1 cellular context compared by ENCODE assay signal in the genomic region with DNA sequence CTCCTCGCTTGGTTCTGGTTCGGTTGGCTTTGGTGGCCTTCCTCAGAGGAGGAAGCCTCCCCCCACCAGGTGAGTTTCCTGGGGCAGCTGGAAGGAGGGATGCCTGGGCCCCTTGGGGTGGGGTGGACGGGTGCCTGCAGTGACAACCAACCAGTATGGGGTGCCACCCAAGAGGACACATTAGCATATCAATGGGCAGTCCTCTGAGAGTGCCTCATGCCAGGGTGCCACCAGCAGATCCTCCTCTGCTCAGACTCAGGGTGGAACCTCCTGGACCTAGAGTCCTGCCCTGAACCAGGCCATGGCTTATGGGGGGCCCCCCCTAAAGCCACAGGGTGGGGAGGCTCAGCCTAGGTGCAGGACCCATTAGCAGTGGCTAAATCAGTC.
TF ChIP-seq lines count a peak whose summit lies in the region.

No MANE protein-coding gene starts in this region.

TF ChIP-seq in H1, 55 proteins besides CTCF, POLR2A, EP300 and RAD21:
- TF ChIP-seq CHD2 (IDR thresholded peaks at IDR 0.05; ENCODE audit: low read length) = no peak
- no peak for TF ChIP-seq RFX5 (IDR thresholded peaks at IDR 0.05; ENCODE audit: borderline replicate concordance, low read depth, low read length)
- TF ChIP-seq JUN (IDR thresholded peaks at IDR 0.05; ENCODE audit: low read depth, low read length) = no peak
- TF ChIP-seq, protein P1, sequence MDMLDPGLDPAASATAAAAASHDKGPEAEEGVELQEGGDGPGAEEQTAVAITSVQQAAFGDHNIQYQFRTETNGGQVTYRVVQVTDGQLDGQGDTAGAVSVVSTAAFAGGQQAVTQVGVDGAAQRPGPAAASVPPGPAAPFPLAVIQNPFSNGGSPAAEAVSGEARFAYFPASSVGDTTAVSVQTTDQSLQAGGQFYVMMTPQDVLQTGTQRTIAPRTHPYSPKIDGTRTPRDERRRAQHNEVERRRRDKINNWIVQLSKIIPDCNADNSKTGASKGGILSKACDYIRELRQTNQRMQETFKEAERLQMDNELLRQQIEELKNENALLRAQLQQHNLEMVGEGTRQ (IDR thresholded peaks at IDR 0.05; ENCODE audit: low read length) = no peak
- TF ChIP-seq, protein P2, sequence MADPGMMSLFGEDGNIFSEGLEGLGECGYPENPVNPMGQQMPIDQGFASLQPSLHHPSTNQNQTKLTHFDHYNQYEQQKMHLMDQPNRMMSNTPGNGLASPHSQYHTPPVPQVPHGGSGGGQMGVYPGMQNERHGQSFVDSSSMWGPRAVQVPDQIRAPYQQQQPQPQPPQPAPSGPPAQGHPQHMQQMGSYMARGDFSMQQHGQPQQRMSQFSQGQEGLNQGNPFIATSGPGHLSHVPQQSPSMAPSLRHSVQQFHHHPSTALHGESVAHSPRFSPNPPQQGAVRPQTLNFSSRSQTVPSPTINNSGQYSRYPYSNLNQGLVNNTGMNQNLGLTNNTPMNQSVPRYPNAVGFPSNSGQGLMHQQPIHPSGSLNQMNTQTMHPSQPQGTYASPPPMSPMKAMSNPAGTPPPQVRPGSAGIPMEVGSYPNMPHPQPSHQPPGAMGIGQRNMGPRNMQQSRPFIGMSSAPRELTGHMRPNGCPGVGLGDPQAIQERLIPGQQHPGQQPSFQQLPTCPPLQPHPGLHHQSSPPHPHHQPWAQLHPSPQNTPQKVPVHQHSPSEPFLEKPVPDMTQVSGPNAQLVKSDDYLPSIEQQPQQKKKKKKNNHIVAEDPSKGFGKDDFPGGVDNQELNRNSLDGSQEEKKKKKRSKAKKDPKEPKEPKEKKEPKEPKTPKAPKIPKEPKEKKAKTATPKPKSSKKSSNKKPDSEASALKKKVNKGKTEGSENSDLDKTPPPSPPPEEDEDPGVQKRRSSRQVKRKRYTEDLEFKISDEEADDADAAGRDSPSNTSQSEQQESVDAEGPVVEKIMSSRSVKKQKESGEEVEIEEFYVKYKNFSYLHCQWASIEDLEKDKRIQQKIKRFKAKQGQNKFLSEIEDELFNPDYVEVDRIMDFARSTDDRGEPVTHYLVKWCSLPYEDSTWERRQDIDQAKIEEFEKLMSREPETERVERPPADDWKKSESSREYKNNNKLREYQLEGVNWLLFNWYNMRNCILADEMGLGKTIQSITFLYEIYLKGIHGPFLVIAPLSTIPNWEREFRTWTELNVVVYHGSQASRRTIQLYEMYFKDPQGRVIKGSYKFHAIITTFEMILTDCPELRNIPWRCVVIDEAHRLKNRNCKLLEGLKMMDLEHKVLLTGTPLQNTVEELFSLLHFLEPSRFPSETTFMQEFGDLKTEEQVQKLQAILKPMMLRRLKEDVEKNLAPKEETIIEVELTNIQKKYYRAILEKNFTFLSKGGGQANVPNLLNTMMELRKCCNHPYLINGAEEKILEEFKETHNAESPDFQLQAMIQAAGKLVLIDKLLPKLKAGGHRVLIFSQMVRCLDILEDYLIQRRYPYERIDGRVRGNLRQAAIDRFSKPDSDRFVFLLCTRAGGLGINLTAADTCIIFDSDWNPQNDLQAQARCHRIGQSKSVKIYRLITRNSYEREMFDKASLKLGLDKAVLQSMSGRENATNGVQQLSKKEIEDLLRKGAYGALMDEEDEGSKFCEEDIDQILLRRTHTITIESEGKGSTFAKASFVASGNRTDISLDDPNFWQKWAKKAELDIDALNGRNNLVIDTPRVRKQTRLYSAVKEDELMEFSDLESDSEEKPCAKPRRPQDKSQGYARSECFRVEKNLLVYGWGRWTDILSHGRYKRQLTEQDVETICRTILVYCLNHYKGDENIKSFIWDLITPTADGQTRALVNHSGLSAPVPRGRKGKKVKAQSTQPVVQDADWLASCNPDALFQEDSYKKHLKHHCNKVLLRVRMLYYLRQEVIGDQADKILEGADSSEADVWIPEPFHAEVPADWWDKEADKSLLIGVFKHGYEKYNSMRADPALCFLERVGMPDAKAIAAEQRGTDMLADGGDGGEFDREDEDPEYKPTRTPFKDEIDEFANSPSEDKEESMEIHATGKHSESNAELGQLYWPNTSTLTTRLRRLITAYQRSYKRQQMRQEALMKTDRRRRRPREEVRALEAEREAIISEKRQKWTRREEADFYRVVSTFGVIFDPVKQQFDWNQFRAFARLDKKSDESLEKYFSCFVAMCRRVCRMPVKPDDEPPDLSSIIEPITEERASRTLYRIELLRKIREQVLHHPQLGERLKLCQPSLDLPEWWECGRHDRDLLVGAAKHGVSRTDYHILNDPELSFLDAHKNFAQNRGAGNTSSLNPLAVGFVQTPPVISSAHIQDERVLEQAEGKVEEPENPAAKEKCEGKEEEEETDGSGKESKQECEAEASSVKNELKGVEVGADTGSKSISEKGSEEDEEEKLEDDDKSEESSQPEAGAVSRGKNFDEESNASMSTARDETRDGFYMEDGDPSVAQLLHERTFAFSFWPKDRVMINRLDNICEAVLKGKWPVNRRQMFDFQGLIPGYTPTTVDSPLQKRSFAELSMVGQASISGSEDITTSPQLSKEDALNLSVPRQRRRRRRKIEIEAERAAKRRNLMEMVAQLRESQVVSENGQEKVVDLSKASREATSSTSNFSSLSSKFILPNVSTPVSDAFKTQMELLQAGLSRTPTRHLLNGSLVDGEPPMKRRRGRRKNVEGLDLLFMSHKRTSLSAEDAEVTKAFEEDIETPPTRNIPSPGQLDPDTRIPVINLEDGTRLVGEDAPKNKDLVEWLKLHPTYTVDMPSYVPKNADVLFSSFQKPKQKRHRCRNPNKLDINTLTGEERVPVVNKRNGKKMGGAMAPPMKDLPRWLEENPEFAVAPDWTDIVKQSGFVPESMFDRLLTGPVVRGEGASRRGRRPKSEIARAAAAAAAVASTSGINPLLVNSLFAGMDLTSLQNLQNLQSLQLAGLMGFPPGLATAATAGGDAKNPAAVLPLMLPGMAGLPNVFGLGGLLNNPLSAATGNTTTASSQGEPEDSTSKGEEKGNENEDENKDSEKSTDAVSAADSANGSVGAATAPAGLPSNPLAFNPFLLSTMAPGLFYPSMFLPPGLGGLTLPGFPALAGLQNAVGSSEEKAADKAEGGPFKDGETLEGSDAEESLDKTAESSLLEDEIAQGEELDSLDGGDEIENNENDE (IDR thresholded peaks at IDR 0.05; ENCODE audit: insufficient replicate concordance, low read length) = no peak
- TF ChIP-seq HDAC2 (IDR thresholded peaks at IDR 0.05; ENCODE audit: borderline replicate concordance in 1 of 2, low read depth in 2 of 2, low read length in 2 of 2) = no peak
- no peak for TF ChIP-seq GABPA (IDR thresholded peaks at IDR 0.05; ENCODE audit: borderline replicate concordance, insufficient read depth, low read length)
- TF ChIP-seq JUND (IDR thresholded peaks at IDR 0.05; ENCODE audit: low read length) = no peak
- TF ChIP-seq EZH2 (IDR thresholded peaks at IDR 0.05; ENCODE audit: low read depth, low read length, severe bottlenecking) = no peak
- TF ChIP-seq RXRA (IDR thresholded peaks at IDR 0.05; ENCODE audit: insufficient read depth, low read depth, low read length) = no peak
- no peak for TF ChIP-seq TBP (IDR thresholded peaks at IDR 0.05; ENCODE audit: low read depth, low read length)
- no peak for TF ChIP-seq KDM4A (IDR thresholded peaks at IDR 0.05; ENCODE audit: low read depth, low read length, severe bottlenecking)
- no peak for TF ChIP-seq BACH1 (IDR thresholded peaks at IDR 0.05; ENCODE audit: low read length)
- TF ChIP-seq CBX5 (IDR thresholded peaks at IDR 0.05; ENCODE audit: low read depth, low read length) = no peak
- TF ChIP-seq SP2 (IDR thresholded peaks at IDR 0.05; ENCODE audit: low read length) = no peak
- TF ChIP-seq BCL11A (IDR thresholded peaks at IDR 0.05; ENCODE audit: low read depth in 2 of 2, low read length in 2 of 2) = no peak
- no peak for TF ChIP-seq PHF8 (conservative IDR thresholded peaks at IDR 0.05; ENCODE audit: low read depth, low read length)
